ENCODE assay signal across 9 cellular contexts in genomic region chr16:6016530-6017184, GRCh38.
DNase-seq lines count a peak whose midpoint lies in the region; ATAC-seq, FAIRE-seq and TF ChIP-seq lines count a peak whose summit lies in the region.
"Had no signal": no experiment of that assay in that cellular context is flagged by ENCODE, and none has a peak within 500 bp of the region (broad histone marks: within the 10 kb centered on the region; RNA-seq: fewer than 3 reads in every experiment).

No MANE protein-coding gene starts in this region.

- peaks cover 8% of the 10 kb centered on the region for H3K4me1 Mint-ChIP-seq in astrocyte (ENCODE audit: low read depth, unreplicated experiment)

- H3K9me3 ChIP-seq in Loucy (ENCODE audit: insufficient read depth, low read depth, low read length) (no peaks in the 10 kb centered on the region), astrocyte (ENCODE audit: insufficient read depth, low read depth, low read length) (peaks cover 4% of the 10 kb centered on the region), liver (ENCODE audit: control insufficient read depth in 4 of 4, low read length in 3 of 4) (no peaks in the 10 kb centered on the region)

- H3K27me3 Mint-ChIP-seq in astrocyte (ENCODE audit: low read depth, unreplicated experiment) = peaks cover 27% of the 10 kb centered on the region

- H3K9me2 ChIP-seq in Loucy (replicated peaks; ENCODE audit: low read depth, low read length) = no peaks in the 10 kb centered on the region

- H3K27ac Mint-ChIP-seq in astrocyte (ENCODE audit: unreplicated experiment) = no peak overlapping the region

- no peaks in the 10 kb centered on the region for H3K9me3 Mint-ChIP-seq in astrocyte (ENCODE audit: unreplicated experiment)

- H3K9ac ChIP-seq in Loucy (ENCODE audit: low read depth, low read length, poor library complexity, severe bottlenecking) (no peak overlapping the region), astrocyte (ENCODE audit: low read length) (no peak overlapping the region), liver (ENCODE audit: low read depth in 1 of 2, low read length in 2 of 2) (no peak overlapping the region)

- H4K20me1 ChIP-seq in Loucy (ENCODE audit: insufficient read depth, low read length, poor library complexity, severe bottlenecking) = no peaks in the 10 kb centered on the region
- H4K20me1 ChIP-seq in astrocyte (ENCODE audit: insufficient read depth, low read length) = no peaks in the 10 kb centered on the region

- peak; percentile 24 to 56 for TF ChIP-seq RAD21 in liver (IDR thresholded peaks at IDR 0.05)

- TF ChIP-seq CTCF in Loucy (conservative IDR thresholded peaks at IDR 0.05; ENCODE audit: low read length) (peak; percentile 30; the same call in 1 of the 2 replicates), astrocyte (IDR thresholded peaks at IDR 0.05; ENCODE audit: insufficient read depth, low read depth, low read length) (peak; percentile 54), liver (IDR thresholded peaks at IDR 0.05; ENCODE audit: low read depth, low read length, missing input control) (no peak)

- H2AFZ ChIP-seq in Loucy (ENCODE audit: low read length) = no peak overlapping the region
- no peak overlapping the region for H2AFZ ChIP-seq in astrocyte (ENCODE audit: low read depth, low read length)

- H3K4me1 ChIP-seq in Loucy (ENCODE audit: insufficient read depth, low read length, poor library complexity, severe bottlenecking) (no peaks in the 10 kb centered on the region), astrocyte (ENCODE audit: insufficient read depth, low read length) (peaks cover 2% of the 10 kb centered on the region), liver (ENCODE audit: control insufficient read depth in 4 of 4, insufficient read depth in 4 of 4, low read length in 3 of 4) (peaks cover 0 to 1% (median 0%) of the 10 kb centered on the region in 4 donors)

- H3K27ac ChIP-seq in astrocyte (ENCODE audit: low read depth, low read length) = no peak overlapping the region
- no peak overlapping the region for H3K27ac ChIP-seq in liver (ENCODE audit: low read depth in 1 of 2, low read length in 2 of 2)

- ATAC-seq in GM19035 (IDR thresholded peaks at IDR 0.05; ENCODE audit: unreplicated experiment) (no peak), GM18868 (IDR thresholded peaks at IDR 0.05; ENCODE audit: unreplicated experiment) (no peak), GM19455 (IDR thresholded peaks at IDR 0.05; ENCODE audit: unreplicated experiment) (no peak)

- DNase-seq in ELR (ENCODE audit: low read depth) (peak; percentile 2), astrocyte (ENCODE audit: low read depth) (peak; percentile 23), GM19240 (ENCODE audit: insufficient read length, low spot score) (no peak)
- DNase-seq: T-helper 9 cell had no signal

- WGBS in liver = 14% methylated on average over 2 of the region's 2 CpGs

- H3K4me3 Mint-ChIP-seq in astrocyte (ENCODE audit: unreplicated experiment) = no peak overlapping the region

- H3K4me3 ChIP-seq in Loucy (ENCODE audit: low read length, poor library complexity, severe bottlenecking) (no peak overlapping the region), astrocyte (ENCODE audit: insufficient read depth, low read depth, low read length) (no peak overlapping the region), liver (ENCODE audit: low read depth in 1 of 3, low read length in 3 of 3) (no peak overlapping the region)

- H3K27me3 ChIP-seq in Loucy (ENCODE audit: insufficient read depth, low read length, poor library complexity, severe bottlenecking) (no peaks in the 10 kb centered on the region), astrocyte (ENCODE audit: insufficient read depth, low read length) (peaks cover 17% of the 10 kb centered on the region), liver (ENCODE audit: control insufficient read depth in 4 of 4, insufficient read depth in 4 of 4, low read length in 3 of 4) (peaks cover 0 to 23% (median 2%) of the 10 kb centered on the region in 4 donors)

- no peaks in the 10 kb centered on the region for H3K36me3 Mint-ChIP-seq in astrocyte (ENCODE audit: low read depth, unreplicated experiment)

- H3K36me3 ChIP-seq in Loucy (ENCODE audit: insufficient read depth, low read length) (no peaks in the 10 kb centered on the region), astrocyte (ENCODE audit: insufficient read depth, low read length) (no peaks in the 10 kb centered on the region), liver (ENCODE audit: control insufficient read depth in 4 of 4, insufficient read depth in 3 of 4, low read depth in 1 of 4, low read length in 3 of 4) (no peaks in the 10 kb centered on the region)

- H3F3A ChIP-seq in Loucy (ENCODE audit: low read depth) = no peaks in the 10 kb centered on the region

- no peak overlapping the region for H3K4me2 ChIP-seq in Loucy (ENCODE audit: low read depth, low read length, poor library complexity, severe bottlenecking)
- H3K4me2 ChIP-seq in astrocyte (ENCODE audit: low read length) = no peak overlapping the region

- no peak for FAIRE-seq in astrocyte (lab: Jason Lieb, UNC)

- no peaks in the 10 kb centered on the region for H3K79me2 ChIP-seq in Loucy (ENCODE audit: insufficient read depth, low read length)
- no peaks in the 10 kb centered on the region for H3K79me2 ChIP-seq in astrocyte (ENCODE audit: insufficient read depth, low read length)

TF ChIP-seq in liver, 16 proteins besides CTCF, POLR2A, EP300 and RAD21:
- TF ChIP-seq RXRA (IDR thresholded peaks at IDR 0.05) = no peak
- peak; percentile 92 for TF ChIP-seq REST (IDR thresholded peaks at IDR 0.05)
- TF ChIP-seq ZBTB33 (IDR thresholded peaks at IDR 0.05) = no peak
- no peak for TF ChIP-seq HNF4A (conservative IDR thresholded peaks at IDR 0.05)
